11 cellular contexts compared by ENCODE assay signal in genomic region chr13:114108141-114108761, GRCh38. TPM values are rescaled to one million over a fixed set of nuclear protein-coding genes. Genes with fewer than 3 reads are reported as not detected.
DNase-seq lines count a peak whose midpoint lies in the region; ATAC-seq, FAIRE-seq and TF ChIP-seq lines count a peak whose summit lies in the region.
"Had no signal": no experiment of that assay in that cellular context is flagged by ENCODE, and none has a peak within 500 bp of the region (broad histone marks: within the 10 kb centered on the region; RNA-seq: fewer than 3 reads in every experiment).

No MANE protein-coding gene starts in this region.

- peaks cover 25 to 86% (median 64%) of the 10 kb centered on the region in 6 donors for H3K4me1 ChIP-seq in spleen

- POLR2A ChIA-PET in activated CD8-positive, alpha-beta T cell treated with anti-CD3 and anti-CD28 coated beads, Interleukin-2, amount 10 ng/mL, durations not matched to agents 7 days and 5 days (lab: Charles Lee) = no interaction called here

- intact Hi-C loops in spleen (cut with DNase I; ENCODE audit: low total_unique reads) = no loop called here

- H3K4me3 Mint-ChIP-seq in activated CD8-positive, alpha-beta T cell treated with anti-CD3 and anti-CD28 coated beads, Interleukin-2, amount 10 ng/mL, durations not matched to agents 7 days and 5 days = no peak overlapping the region
- peak overlapping the region; percentile 80 to 92 (median 87) for H3K4me3 Mint-ChIP-seq in immature natural killer cell

- TF ChIP-seq CTCF in HFF-Myc (IDR thresholded peaks at IDR 0.05; ENCODE audit: low read depth, low read length, missing control alignments) = no peak
- TF ChIP-seq CTCF in spleen (IDR thresholded peaks at IDR 0.05 in 8 of 11, conservative IDR thresholded peaks at IDR 0.05 in 3 of 11) = no peak

- H3K4me3 ChIP-seq in HFF-Myc (replicated peaks; ENCODE audit: low read depth, low read length) = 0 out of 2 replicates have a peak overlapping the region, but pooled peaks have one; percentile 13
- H3K4me3 ChIP-seq in spleen = no peak overlapping the region
- H3K4me3 ChIP-seq: hepatocyte had no signal

- no peak for DNase-seq in HFF-Myc (ENCODE audit: extremely low read depth, low read depth)
- no peak for DNase-seq in activated CD8-positive, alpha-beta T cell treated with anti-CD3 and anti-CD28 coated beads, Interleukin-2, amount 10 ng/mL, durations not matched to agents 7 days and 5 days
- peak; percentile 72 to 80 (median 74) for DNase-seq in immature natural killer cell
- DNase-seq in spleen = peak; percentile 67
- DNase-seq in GOT3 (lab: John Stamatoyannopoulos, UW) = no peak
- no peak for DNase-seq in HTR-8/SVneo (ENCODE audit: insufficient read length, low spot score)
- DNase-seq: cortex of kidney, naive B cell, NCI-H1436 had no signal

- no peaks in the 10 kb centered on the region for H3K9me3 ChIP-seq in spleen

- H3K4me1 Mint-ChIP-seq in activated CD8-positive, alpha-beta T cell treated with anti-CD3 and anti-CD28 coated beads, Interleukin-2, amount 10 ng/mL, durations not matched to agents 7 days and 5 days (ENCODE audit: low read depth) = peaks cover 48% of the 10 kb centered on the region
- peaks cover 79 to 88% of the 10 kb centered on the region in 2 donors for H3K4me1 Mint-ChIP-seq in immature natural killer cell

- H3K27me3 ChIP-seq in spleen (replicated peaks in 1 of 7) = no peaks in the 10 kb centered on the region
- H3K27me3 ChIP-seq: hepatocyte had no signal

- H3K27me3 Mint-ChIP-seq in activated CD8-positive, alpha-beta T cell treated with anti-CD3 and anti-CD28 coated beads, Interleukin-2, amount 10 ng/mL, durations not matched to agents 7 days and 5 days (ENCODE audit: low read depth) = no peaks in the 10 kb centered on the region
- peaks cover 55 to 74% (median 69%) of the 10 kb centered on the region in 3 donors for H3K27me3 Mint-ChIP-seq in immature natural killer cell (ENCODE audit: low read depth in 3 of 3)
- H3K27me3 Mint-ChIP-seq: naive B cell had no signal

- no peak for ATAC-seq in activated CD8-positive, alpha-beta T cell treated with anti-CD3 and anti-CD28 coated beads, Interleukin-2, amount 10 ng/mL, durations not matched to agents 7 days and 5 days
- ATAC-seq in HG03175 (IDR thresholded peaks at IDR 0.05; ENCODE audit: unreplicated experiment) = no peak

- CTCF ChIA-PET in activated CD8-positive, alpha-beta T cell treated with anti-CD3 and anti-CD28 coated beads, Interleukin-2, amount 10 ng/mL, durations not matched to agents 7 days and 5 days (lab: Charles Lee) = no interaction called here

- no peak for FAIRE-seq in HTR-8/SVneo (lab: Jason Lieb, UNC)

- peak overlapping the region in 5 of 8 donors; percentile 26 to 88 (median 76) for H3K27ac ChIP-seq in spleen
- H3K27ac ChIP-seq: hepatocyte had no signal

- peaks cover 17% of the 10 kb centered on the region for H3K36me3 Mint-ChIP-seq in activated CD8-positive, alpha-beta T cell treated with anti-CD3 and anti-CD28 coated beads, Interleukin-2, amount 10 ng/mL, durations not matched to agents 7 days and 5 days (ENCODE audit: low read depth)
- peaks cover 0 to 19% (median 8%) of the 10 kb centered on the region in 3 donors for H3K36me3 Mint-ChIP-seq in immature natural killer cell

- H3K9me3 Mint-ChIP-seq in activated CD8-positive, alpha-beta T cell treated with anti-CD3 and anti-CD28 coated beads, Interleukin-2, amount 10 ng/mL, durations not matched to agents 7 days and 5 days (ENCODE audit: insufficient read depth) = no peaks in the 10 kb centered on the region
- peaks cover 0 to 8% (median 0%) of the 10 kb centered on the region in 6 donors for H3K9me3 Mint-ChIP-seq in immature natural killer cell
- H3K9me3 Mint-ChIP-seq: naive B cell had no signal

- no peak for TF ChIP-seq POLR2A in spleen (IDR thresholded peaks at IDR 0.05)

- H3K36me3 ChIP-seq in spleen = peaks cover 0 to 31% (median 0%) of the 10 kb centered on the region in 6 donors

- 84 to 91% (median 90%) methylated on average over 29 to 33 of the region's 33 CpGs for WGBS in spleen, 5 donors

- peak overlapping the region; percentile 36 for H3K27ac Mint-ChIP-seq in activated CD8-positive, alpha-beta T cell treated with anti-CD3 and anti-CD28 coated beads, Interleukin-2, amount 10 ng/mL, durations not matched to agents 7 days and 5 days
- peak overlapping the region; percentile 98 to 100 (median 98) for H3K27ac Mint-ChIP-seq in immature natural killer cell

RNA-seq across cellular contexts. Expression of gene RASA3, which starts 24.2 kb away (rescaled TPM):
- total RNA-seq in activated CD8-positive, alpha-beta T cell treated with anti-CD3 and anti-CD28 coated beads, Interleukin-2, amount 10 ng/mL, durations not matched to agents 7 days and 5 days = 10 to 100 TPM; 36.9 to 39.3 TPM
- polyA plus RNA-seq in immature natural killer cell (100 to 1,000 TPM in 1 of 3 donors, 10 to 100 TPM in 2; 37.4 to 153 (median 64.8) TPM), spleen (10 to 100 TPM; 11.7 to 17.2 (median 12.1) TPM)
- 10 to 100 TPM; 35.9 to 52.8 (median 52.0) TPM for total RNA-seq in spleen

Comparison
In these comparisons a context has a peak if more than half of its experiments do, and no peak if none do; other contexts are left out.
1. DNase-seq: peak in immature natural killer cell (3 of 3) and spleen (single experiment); none in HFF-Myc (single experiment), activated CD8-positive, alpha-beta T cell treated with anti-CD3 and anti-CD28 coated beads, Interleukin-2, amount 10 ng/mL, durations not matched to agents 7 days and 5 days (single experiment), GOT3 (single experiment) and HTR-8/SVneo (single experiment).